1 cellular context compared by ENCODE assay signal in the genomic region with DNA sequence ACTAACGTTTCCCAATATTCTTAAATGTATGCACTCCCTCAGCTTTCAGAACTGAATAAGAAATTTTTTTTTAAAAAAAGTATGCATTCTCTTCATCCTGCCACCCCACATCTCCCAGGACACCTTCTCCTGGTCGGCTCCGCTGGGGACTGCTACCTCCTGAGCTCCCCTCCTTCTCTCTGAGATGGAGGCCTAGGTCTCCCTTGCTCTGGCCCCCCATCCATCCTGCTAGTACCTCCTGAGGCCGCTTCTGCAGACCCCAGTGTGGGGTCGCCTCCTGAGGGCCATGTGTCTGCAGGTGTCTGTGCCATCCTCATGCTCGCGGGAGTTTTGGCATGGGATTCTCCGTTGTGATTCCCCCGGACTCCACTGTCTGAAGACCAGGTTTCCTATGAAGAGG.
TF ChIP-seq lines count a peak whose summit lies in the region.

No MANE protein-coding gene starts in this region.

TF ChIP-seq in endothelial cell of umbilical vein, 7 proteins besides CTCF, POLR2A, EP300 and RAD21:
- TF ChIP-seq GATA2 (IDR thresholded peaks at IDR 0.05; ENCODE audit: insufficient read depth, insufficient read length, low read depth, low read length) (no peak), FOS (IDR thresholded peaks at IDR 0.05; ENCODE audit: borderline replicate concordance, insufficient read depth, low read length) (no peak), EZH2 (IDR thresholded peaks at IDR 0.05; ENCODE audit: borderline replicate concordance, low read depth, low read length, severe bottlenecking) (no peak), POLR2AphosphoS5 (IDR thresholded peaks at IDR 0.05; ENCODE audit: insufficient read depth, low read depth, low read length) (no peak), JUN (IDR thresholded peaks at IDR 0.05; ENCODE audit: borderline replicate concordance, insufficient read depth, insufficient read length, low read depth) (no peak), MYC (IDR thresholded peaks at IDR 0.05; ENCODE audit: low read depth, low read length) (no peak)
- TF ChIP-seq, protein P1, sequence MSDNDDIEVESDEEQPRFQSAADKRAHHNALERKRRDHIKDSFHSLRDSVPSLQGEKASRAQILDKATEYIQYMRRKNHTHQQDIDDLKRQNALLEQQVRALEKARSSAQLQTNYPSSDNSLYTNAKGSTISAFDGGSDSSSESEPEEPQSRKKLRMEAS (IDR thresholded peaks at IDR 0.05; ENCODE audit: insufficient read depth, insufficient read length) = no peak
